Comparison of ENCODE assay signal across 16 cellular contexts in the genomic region with DNA sequence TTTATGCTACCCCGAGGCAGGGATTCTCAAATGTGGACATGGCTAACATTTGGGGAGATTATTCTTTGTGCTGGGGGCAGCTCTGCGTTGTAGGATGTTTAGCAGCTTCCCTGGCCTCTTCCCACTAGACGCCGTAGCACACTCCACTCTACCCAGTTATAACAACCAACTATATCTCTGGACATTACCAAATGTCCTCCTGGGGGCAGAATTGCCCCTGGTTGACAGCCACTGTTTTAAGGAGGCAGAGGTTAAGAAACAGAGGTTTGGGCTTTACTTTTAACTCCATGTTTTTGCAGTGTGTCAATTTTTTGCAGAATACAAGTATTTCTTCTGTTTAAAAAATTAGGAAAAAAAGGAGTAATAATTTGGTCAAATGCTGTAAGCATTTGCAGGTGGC. TPM values are rescaled to one million over a fixed set of nuclear protein-coding genes. Genes with fewer than 3 reads are reported as not detected.
"Had no signal": no experiment of that assay in that cellular context is flagged by ENCODE, and none has a peak within 500 bp of the region (broad histone marks: within the 10 kb centered on the region; RNA-seq: fewer than 3 reads in every experiment).

No MANE protein-coding gene starts in this region.

- H3K36me3 ChIP-seq: esophagus muscularis mucosa had no signal

- ATAC-seq: stimulated activated naive CD8-positive, alpha-beta T cell treated with anti-CD3 and anti-CD28 coated beads, Interleukin-15, amount 100 ng/mL, for 72 hours had no signal

- H3K27me3 ChIP-seq: testis had no signal

- DNase-seq: activated CD4-positive, alpha-beta T cell treated with anti-CD3 and anti-CD28 coated beads, Interleukin-2, amount 10 ng/mL, durations not matched to agents 7 days and 5 days; activated CD4-positive, CD25-positive, alpha-beta regulatory T cell; activated naive CD4-positive, alpha-beta T cell treated with anti-CD3 and anti-CD28 coated beads, Interleukin-2, amount 10 ng/mL, durations not matched to agents 7 days and 5 days; caudate nucleus; glutamatergic neuron; immature natural killer cell; naive B cell; retina; stimulated activated CD4-positive, alpha-beta T cell treated with anti-CD3 and anti-CD28 coated beads, Interleukin-15, amount 100 ng/mL, for 24 hours; stimulated activated CD4-positive, alpha-beta T cell treated with anti-CD3 and anti-CD28 coated beads, Interleukin-4, amount 100 ng/mL, for 24 hours; stimulated activated naive CD8-positive, alpha-beta T cell treated with anti-CD3 and anti-CD28 coated beads, Interleukin-15, amount 100 ng/mL, for 72 hours; testis had no signal

- H3K9me3 Mint-ChIP-seq: activated CD4-positive, alpha-beta T cell treated with anti-CD3 and anti-CD28 coated beads, Interleukin-2, amount 10 ng/mL, durations not matched to agents 7 days and 5 days; activated naive CD4-positive, alpha-beta T cell treated with anti-CD3 and anti-CD28 coated beads, Interleukin-2, amount 10 ng/mL, durations not matched to agents 7 days and 5 days; activated T-helper 2 cell treated with anti-CD3 and anti-CD28 coated beads, Interferon-gamma antibody, Interleukin-2, Interleukin-4, amounts not matched to agents 10 μg/mL and 5 μg/mL and 100 μg/mL, durations not matched to agents 14 hours and 24 hours and 36 hours; immature natural killer cell; naive B cell; stimulated activated naive CD8-positive, alpha-beta T cell treated with anti-CD3 and anti-CD28 coated beads, Interleukin-15, amount 100 ng/mL, for 72 hours had no signal

- H3K36me3 Mint-ChIP-seq: activated naive CD4-positive, alpha-beta T cell treated with anti-CD3 and anti-CD28 coated beads, Interleukin-2, amount 10 ng/mL, durations not matched to agents 7 days and 5 days; immature natural killer cell; naive B cell had no signal

- H3K9me3 ChIP-seq: esophagus muscularis mucosa, testis had no signal

- H3K27ac Mint-ChIP-seq: activated CD4-positive, alpha-beta T cell treated with anti-CD3 and anti-CD28 coated beads, Interleukin-2, amount 10 ng/mL, durations not matched to agents 7 days and 5 days; activated naive CD4-positive, alpha-beta T cell treated with anti-CD3 and anti-CD28 coated beads, Interleukin-2, amount 10 ng/mL, durations not matched to agents 7 days and 5 days; activated T-helper 2 cell treated with anti-CD3 and anti-CD28 coated beads, Interferon-gamma antibody, Interleukin-2, Interleukin-4, amounts not matched to agents 10 μg/mL and 5 μg/mL and 100 μg/mL, durations not matched to agents 14 hours and 24 hours and 36 hours; immature natural killer cell; naive B cell; stimulated activated naive CD8-positive, alpha-beta T cell treated with anti-CD3 and anti-CD28 coated beads, Interleukin-15, amount 100 ng/mL, for 72 hours had no signal

- H3K4me3 Mint-ChIP-seq: activated CD4-positive, alpha-beta T cell treated with anti-CD3 and anti-CD28 coated beads, Interleukin-2, amount 10 ng/mL, durations not matched to agents 7 days and 5 days; activated naive CD4-positive, alpha-beta T cell treated with anti-CD3 and anti-CD28 coated beads, Interleukin-2, amount 10 ng/mL, durations not matched to agents 7 days and 5 days; immature natural killer cell; naive B cell; stimulated activated naive CD8-positive, alpha-beta T cell treated with anti-CD3 and anti-CD28 coated beads, Interleukin-15, amount 100 ng/mL, for 72 hours had no signal

- H3K4me1 Mint-ChIP-seq: activated CD4-positive, alpha-beta T cell treated with anti-CD3 and anti-CD28 coated beads, Interleukin-2, amount 10 ng/mL, durations not matched to agents 7 days and 5 days; activated naive CD4-positive, alpha-beta T cell treated with anti-CD3 and anti-CD28 coated beads, Interleukin-2, amount 10 ng/mL, durations not matched to agents 7 days and 5 days; immature natural killer cell; naive B cell; stimulated activated naive CD8-positive, alpha-beta T cell treated with anti-CD3 and anti-CD28 coated beads, Interleukin-15, amount 100 ng/mL, for 72 hours had no signal

- H3K4me3 ChIP-seq: esophagus muscularis mucosa, lung, testis had no signal

- H3K27ac ChIP-seq: esophagus muscularis mucosa, testis had no signal

RNA-seq across cellular contexts. Expression of gene BMP6, which starts 56.2 kb away (rescaled TPM):
- total RNA-seq: activated CD4-positive, alpha-beta T cell treated with anti-CD3 and anti-CD28 coated beads, Interleukin-2, amount 10 ng/mL, durations not matched to agents 7 days and 5 days; activated CD8-positive, alpha-beta memory T cell treated with anti-CD3 and anti-CD28 coated beads for 36 hours had no signal
